Comparison of ENCODE assay signal across 8 cellular contexts in the genomic region with DNA sequence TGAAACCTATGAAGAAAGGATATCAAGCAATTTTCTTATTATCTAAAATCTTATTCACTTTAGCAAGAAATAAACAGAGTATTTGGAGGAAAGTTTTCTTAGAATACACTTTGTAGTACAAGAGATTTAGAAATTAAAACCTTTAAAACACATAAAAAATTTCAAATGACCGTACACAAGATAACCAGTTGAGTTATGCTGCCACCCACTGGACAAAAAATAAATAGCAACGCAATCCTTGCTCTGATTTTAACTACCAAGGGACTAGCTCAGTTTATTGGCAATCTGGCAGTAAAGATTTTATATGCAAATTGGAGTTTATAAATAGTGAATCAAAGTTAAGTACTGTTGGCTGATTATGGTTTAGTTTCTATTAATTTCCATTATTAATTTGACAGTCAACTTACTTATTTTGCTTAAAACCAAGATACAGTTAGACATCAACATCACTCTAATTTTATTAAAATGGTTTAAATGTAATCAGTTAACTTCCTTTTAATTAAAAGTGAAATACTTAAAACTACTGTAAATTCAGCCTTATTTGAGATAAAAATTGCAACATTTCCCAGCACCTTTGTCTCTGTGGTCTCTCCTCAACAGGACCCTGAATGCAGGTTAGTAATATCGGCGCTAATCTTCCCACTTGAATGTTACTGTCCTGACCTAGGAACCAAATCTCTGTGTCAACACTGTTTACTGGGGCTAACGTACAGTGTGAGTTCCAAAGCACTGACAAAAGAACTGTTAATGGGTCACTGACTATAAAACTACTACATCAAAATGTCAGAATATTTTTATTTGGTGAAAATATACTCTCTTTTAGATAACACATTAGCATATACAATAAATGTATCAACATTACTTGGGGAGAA. TPM values are rescaled to one million over a fixed set of nuclear protein-coding genes. Genes with fewer than 3 reads are reported as not detected.
DNase-seq lines count a peak whose midpoint lies in the region; ATAC-seq and TF ChIP-seq lines count a peak whose summit lies in the region.

No MANE protein-coding gene starts in this region.

- peak; percentile 24 to 61 (median 54) for DNase-seq in CD8-positive, alpha-beta memory T cell
- DNase-seq in NCI-H748 treated with DMSO at 0.1 percent for 48 hours (lab: John Stamatoyannopoulos, UW) (peak; percentile 19), fibroblast of the conjunctiva (ENCODE audit: low read depth) (peak; percentile 39), psoas muscle (no peak), aorta (no peak)
- peak; percentile 78 for DNase-seq in activated CD8-positive, alpha-beta memory T cell treated with anti-CD3 and anti-CD28 coated beads, Interleukin-2, amount 50 U/mL, for 48 hours

- peak overlapping the region in 1 of 8 donors; percentile 14 for H3K27ac Mint-ChIP-seq in CD8-positive, alpha-beta memory T cell

- H3K4me3 Mint-ChIP-seq in CD8-positive, alpha-beta memory T cell = no peak overlapping the region

- no peaks in the 10 kb centered on the region for H3K36me3 ChIP-seq in CD8-positive, alpha-beta memory T cell (ENCODE audit: insufficient read depth, low read length)
- H3K36me3 ChIP-seq in psoas muscle (ENCODE audit: insufficient read depth in 1 of 2, low read depth in 1 of 2) (no peaks in the 10 kb centered on the region), aorta (ENCODE audit: control insufficient read depth in 1 of 2, insufficient read depth in 2 of 2, low read length in 1 of 2) (no peaks in the 10 kb centered on the region)

- no peak overlapping the region for H3K4me3 ChIP-seq in CD8-positive, alpha-beta memory T cell (ENCODE audit: low read length)
- H3K4me3 ChIP-seq in psoas muscle (no peak overlapping the region), aorta (ENCODE audit: low read length in 2 of 2) (no peak overlapping the region)

- POLR2A ChIA-PET in CD8-positive, alpha-beta memory T cell (lab: Charles Lee) = interaction anchor here (0.7 kb wide), 1 partner anchor 153 kb away, joined by 3 read pairs; no protein-coding TSS in a partner anchor

- no peak overlapping the region for H3K27ac ChIP-seq in CD8-positive, alpha-beta memory T cell (ENCODE audit: low read depth, low read length)
- H3K27ac ChIP-seq in psoas muscle (no peak overlapping the region), aorta (ENCODE audit: low read depth in 1 of 2, low read length in 2 of 2) (no peak overlapping the region)

- no peaks in the 10 kb centered on the region for H3K27me3 Mint-ChIP-seq in CD8-positive, alpha-beta memory T cell

- no peaks in the 10 kb centered on the region for H3K9me3 Mint-ChIP-seq in CD8-positive, alpha-beta memory T cell

- H3K36me3 Mint-ChIP-seq in CD8-positive, alpha-beta memory T cell = peaks cover 0 to 31% (median 6%) of the 10 kb centered on the region in 3 donors

- H3K4me1 ChIP-seq in CD8-positive, alpha-beta memory T cell (ENCODE audit: insufficient read depth, low read length) = peaks cover 7% of the 10 kb centered on the region
- peaks cover 52% of the 10 kb centered on the region for H3K4me1 ChIP-seq in psoas muscle
- H3K4me1 ChIP-seq in aorta (ENCODE audit: control insufficient read depth in 1 of 2, insufficient read depth in 2 of 2, low read length in 2 of 2) = no peaks in the 10 kb centered on the region

- WGBS in psoas muscle, 3 donors = 37 to 48% (median 40%) methylated on average over 5 of the region's 5 CpGs
- 45 to 46% methylated on average over 5 of the region's 5 CpGs for WGBS in aorta, 2 donors

- no peaks in the 10 kb centered on the region for H3K9me3 ChIP-seq in CD8-positive, alpha-beta memory T cell (ENCODE audit: low read length)
- no peaks in the 10 kb centered on the region for H3K9me3 ChIP-seq in psoas muscle
- no peaks in the 10 kb centered on the region for H3K9me3 ChIP-seq in aorta (ENCODE audit: control insufficient read depth, low read length)

- CTCF ChIA-PET in CD8-positive, alpha-beta memory T cell (lab: Charles Lee) = interaction anchor here (0.6 to 2.4 kb wide), 10 partner anchors 9 to 153 kb away, joined by 3 to 22 read pairs (median 3); no protein-coding TSS in a partner anchor

- no peaks in the 10 kb centered on the region for H3K27me3 ChIP-seq in CD8-positive, alpha-beta memory T cell (ENCODE audit: insufficient read depth, low read length, poor library complexity, severe bottlenecking)
- H3K27me3 ChIP-seq in psoas muscle (ENCODE audit: insufficient read depth in 3 of 3, low read length in 2 of 3) = no peaks in the 10 kb centered on the region
- no peaks in the 10 kb centered on the region for H3K27me3 ChIP-seq in aorta (ENCODE audit: control insufficient read depth in 1 of 2, insufficient read depth in 2 of 2, low read length in 1 of 2)

- H3K4me1 Mint-ChIP-seq in CD8-positive, alpha-beta memory T cell = peaks cover 0 to 13% (median 9%) of the 10 kb centered on the region in 3 donors

- intact Hi-C loops in psoas muscle (cut with DNase I) = loop anchor here (2.0 to 5.0 kb wide), 2 partner anchors 152 to 154 kb away; no protein-coding TSS in a partner anchor
- intact Hi-C loops in aorta (cut with DNase I) = loop anchor here (1.0 to 2.0 kb wide), 2 partner anchors 152 to 153 kb away; no protein-coding TSS in a partner anchor

- peak; percentile 86 for TF ChIP-seq CTCF in psoas muscle (IDR thresholded peaks at IDR 0.05)

- ATAC-seq in GM19467 (IDR thresholded peaks at IDR 0.05; ENCODE audit: unreplicated experiment) (peak; percentile 53), psoas muscle (peak in 2 of 4 donors; percentile 42 to 60), GM21367 (IDR thresholded peaks at IDR 0.05; ENCODE audit: unreplicated experiment) (no peak), aorta (ENCODE audit: low FRiP score) (no peak)

RNA-seq across cellular contexts. Expression of a gene that starts 33.5 kb away (rescaled TPM):
- total RNA-seq in CD8-positive, alpha-beta memory T cell = 10 to 100 TPM; 29.0 to 31.3 TPM
- polyA plus RNA-seq in CD8-positive, alpha-beta memory T cell = 39.2 TPM
- total RNA-seq in psoas muscle (10 to 100 TPM; 22.1 to 41.0 (median 39.6) TPM), aorta (10 to 100 TPM; 39.2 to 48.7 TPM)
- polyA plus RNA-seq in psoas muscle (10 to 100 TPM in 1 of 3 donors, 1 to 10 TPM in 2; 5.9 to 21.2 (median 8.0) TPM), aorta (1 to 10 TPM; 5.3 to 8.5 TPM)

Comparison
In these comparisons a context has a peak if more than half of its experiments do, and no peak if none do; other contexts are left out.
1. DNase-seq: peak in CD8-positive, alpha-beta memory T cell (5 of 5), NCI-H748 treated with DMSO at 0.1 percent for 48 hours (single experiment), activated CD8-positive, alpha-beta memory T cell treated with anti-CD3 and anti-CD28 coated beads, Interleukin-2, amount 50 U/mL, for 48 hours (single experiment) and fibroblast of the conjunctiva (single experiment); none in psoas muscle (0 of 2) and aorta (0 of 2).